In genomic region chr22:41367680-41368542, GRCh38 we compare ENCODE assay signal across 8 cellular contexts. TPM values are rescaled to one million over a fixed set of nuclear protein-coding genes. Genes with fewer than 3 reads are reported as not detected.
A peak's percentile ranks its signal among the peaks of the same experiment; 100 is the strongest.
DNase-seq lines count a peak whose midpoint lies in the region; ATAC-seq and TF ChIP-seq lines count a peak whose summit lies in the region.

No MANE protein-coding gene starts in this region.

- H3K27ac ChIP-seq in VCaP, result peak overlapping the region; percentile 80
- peak overlapping the region in 8 of 10 donors; percentile 10 to 87 (median 74) for H3K27ac ChIP-seq in heart right ventricle
- peak overlapping the region; percentile 83 to 85 (median 83) for H3K27ac ChIP-seq in sigmoid colon

- H3K4me3 ChIP-seq in heart right ventricle (peak overlapping the region; percentile 0 to 66 (median 47)), sigmoid colon (peak overlapping the region; percentile 41 to 57 (median 56))

- H3K36me3 ChIP-seq in heart right ventricle (peaks cover 0 to 15% (median 0%) of the 10 kb centered on the region in 9 donors), sigmoid colon (peaks cover 0 to 13% (median 2%) of the 10 kb centered on the region in 4 donors)

- ATAC-seq in heart right ventricle (peak; percentile 4 to 71 (median 52)), HG03442 (IDR thresholded peaks at IDR 0.05; ENCODE audit: unreplicated experiment) (no peak), GM18498 (IDR thresholded peaks at IDR 0.05; ENCODE audit: unreplicated experiment) (no peak)

- intact Hi-C loops in heart right ventricle (cut with DNase I), result loop anchor here in 3 of 10 donors (5.0 to 10.0 kb wide), 2 partner anchors 66 to 173 kb away; partner anchors contain the start of gene ZC3H7B (in 3 of the 3)
- intact Hi-C loops in sigmoid colon (cut with DNase I), result loop anchor here (5.0 to 10.0 kb wide), 3 partner anchors 66 to 173 kb away; partner anchors contain the start of genes RANGAP1 and ZC3H7B

- peak in 1 of 2 donors; percentile 16 for TF ChIP-seq POLR2A in sigmoid colon (IDR thresholded peaks at IDR 0.05)

- H3K9me3 ChIP-seq in heart right ventricle (no peaks in the 10 kb centered on the region), sigmoid colon (no peaks in the 10 kb centered on the region)

- TF ChIP-seq CTCF in VCaP (conservative IDR thresholded peaks at IDR 0.05) (peak; percentile 24; the same call in 1 of the 2 replicates), heart right ventricle (IDR thresholded peaks at IDR 0.05) (no peak), sigmoid colon (IDR thresholded peaks at IDR 0.05) (peak in 1 of 4 experiments; percentile 1)

- DNase-seq in GM03348 (ENCODE audit: low spot score) (peak; percentile 75), heart right ventricle (peak in 1 of 2 donors; percentile 27), sigmoid colon (peak; percentile 88), dermis blood vessel endothelial cell (no peak), activated gamma-delta T cell treated with Interleukin-2 at 50 U/mL for 16 hours (no peak)

- peaks cover 15 to 41% (median 27%) of the 10 kb centered on the region in 9 donors for H3K4me1 ChIP-seq in heart right ventricle
- peaks cover 0 to 51% (median 34%) of the 10 kb centered on the region in 4 donors for H3K4me1 ChIP-seq in sigmoid colon

- no peaks in the 10 kb centered on the region for H3K27me3 ChIP-seq in heart right ventricle
- no peaks in the 10 kb centered on the region for H3K27me3 ChIP-seq in sigmoid colon

- WGBS in heart right ventricle, 2 donors, result 44% methylated on average over 18 of the region's 18 CpGs
- WGBS in sigmoid colon, 2 donors, result 66 to 77% methylated on average over 18 of the region's 18 CpGs

- no peak for TF ChIP-seq EP300 in sigmoid colon (IDR thresholded peaks at IDR 0.05)

RNA-seq across cellular contexts. Expression of gene TEF, which starts 13.8 kb away (rescaled TPM):
- total RNA-seq in heart right ventricle (10 to 100 TPM in 9 of 10 donors, 1 to 10 TPM in 1; 8.6 to 29.1 (median 18.4) TPM), sigmoid colon (10 to 100 TPM; 21.3 to 30.3 (median 24.8) TPM), dermis blood vessel endothelial cell (4.3 and 7.4 TPM in 2 replicates)
- polyA plus RNA-seq in heart right ventricle (10 to 100 TPM in 1 of 2 donors, 1 to 10 TPM in 1; 5.5 to 10.6 TPM), sigmoid colon (10 to 100 TPM; 12.6 to 14.8 (median 14.4) TPM)

Comparison
In these comparisons a context has a peak if more than half of its experiments do, and no peak if none do; other contexts are left out.
1. DNase-seq: peak in GM03348 (single experiment) and sigmoid colon (single experiment); none in dermis blood vessel endothelial cell (single experiment) and activated gamma-delta T cell treated with Interleukin-2 at 50 U/mL for 16 hours (single experiment).
2. ATAC-seq: peak in heart right ventricle (8 of 8); none in HG03442 (single experiment) and GM18498 (single experiment).
3. Peak in every context shown above with its lines, with median percentiles within 50 percentile points of each other: H3K27ac ChIP-seq.